In genomic region chr19:40826312-40826698, GRCh38 we compare ENCODE assay signal across 25 cellular contexts. TPM values are rescaled to one million over a fixed set of nuclear protein-coding genes. Genes with fewer than 3 reads are reported as not detected.
"Had no signal": no experiment of that assay in that cellular context is flagged by ENCODE, and none has a peak within 500 bp of the region (broad histone marks: within the 10 kb centered on the region; RNA-seq: fewer than 3 reads in every experiment).

No MANE protein-coding gene starts in this region.

RNA-seq across cellular contexts. Expression of gene CYP2A6, which starts 23.9 kb away (rescaled TPM):
- total RNA-seq: activated B cell treated with CpG ODN at 0.5 μM for 24 hours; activated T-helper 2 cell treated with anti-CD3 and anti-CD28 coated beads, Interferon-gamma antibody, Interleukin-2, Interleukin-4, amounts not matched to agents 10 μg/mL and 5 μg/mL and 100 μg/mL, durations not matched to agents 14 hours and 24 hours and 36 hours; ascending aorta; cerebellum; endothelial cell of umbilical vein; fibroblast of lung; fibroblast of villous mesenchyme; gastroesophageal sphincter; left cardiac atrium; left ventricle myocardium superior; lung microvascular endothelial cell; osteocyte; posterior vena cava; temporal lobe; transverse colon; urinary bladder had no signal
- polyA plus RNA-seq: cardiac muscle cell, endothelial cell of umbilical vein, esophagus, fibroblast of lung, keratinocyte, spleen had no signal

RNA-seq across cellular contexts. Expression of gene MIA, which starts 51.0 kb away (rescaled TPM):
- total RNA-seq: activated naive CD8-positive, alpha-beta T cell treated with anti-CD3 and anti-CD28 coated beads for 36 hours; activated T-helper 2 cell treated with anti-CD3 and anti-CD28 coated beads, Interferon-gamma antibody, Interleukin-2, Interleukin-4, amounts not matched to agents 10 μg/mL and 5 μg/mL and 100 μg/mL, durations not matched to agents 14 hours and 24 hours and 36 hours; ascending aorta; cardiac muscle cell; endothelial cell of umbilical vein; fibroblast of lung; fibroblast of villous mesenchyme; hepatocyte; lung microvascular endothelial cell; mesenteric fat pad; osteocyte had no signal
- polyA plus RNA-seq: cardiac muscle cell had no signal

RNA-seq across cellular contexts. Expression of gene CYP2A7, which starts 55.7 kb away (rescaled TPM):
- total RNA-seq: activated B cell treated with CpG ODN at 0.5 μM for 24 hours; activated naive CD8-positive, alpha-beta T cell treated with anti-CD3 and anti-CD28 coated beads for 36 hours; activated T-cell treated with anti-CD3 and anti-CD28 coated beads, Interleukin-2, amount 50 U/mL, for 4 hours; activated T-helper 2 cell treated with anti-CD3 and anti-CD28 coated beads, Interferon-gamma antibody, Interleukin-2, Interleukin-4, amounts not matched to agents 10 μg/mL and 5 μg/mL and 100 μg/mL, durations not matched to agents 14 hours and 24 hours and 36 hours; ascending aorta; cardiac muscle cell; cerebellum; endothelial cell of umbilical vein; fibroblast of lung; fibroblast of villous mesenchyme; gastroesophageal sphincter; hepatocyte; left cardiac atrium; left ventricle myocardium superior; lung microvascular endothelial cell; mesenteric fat pad; mucosa of descending colon; osteocyte; posterior vena cava; spleen; temporal lobe; transverse colon; urinary bladder had no signal
- polyA plus RNA-seq: cardiac muscle cell, endothelial cell of umbilical vein, fibroblast of lung, hepatocyte, keratinocyte, spleen had no signal
